In the genomic region with DNA sequence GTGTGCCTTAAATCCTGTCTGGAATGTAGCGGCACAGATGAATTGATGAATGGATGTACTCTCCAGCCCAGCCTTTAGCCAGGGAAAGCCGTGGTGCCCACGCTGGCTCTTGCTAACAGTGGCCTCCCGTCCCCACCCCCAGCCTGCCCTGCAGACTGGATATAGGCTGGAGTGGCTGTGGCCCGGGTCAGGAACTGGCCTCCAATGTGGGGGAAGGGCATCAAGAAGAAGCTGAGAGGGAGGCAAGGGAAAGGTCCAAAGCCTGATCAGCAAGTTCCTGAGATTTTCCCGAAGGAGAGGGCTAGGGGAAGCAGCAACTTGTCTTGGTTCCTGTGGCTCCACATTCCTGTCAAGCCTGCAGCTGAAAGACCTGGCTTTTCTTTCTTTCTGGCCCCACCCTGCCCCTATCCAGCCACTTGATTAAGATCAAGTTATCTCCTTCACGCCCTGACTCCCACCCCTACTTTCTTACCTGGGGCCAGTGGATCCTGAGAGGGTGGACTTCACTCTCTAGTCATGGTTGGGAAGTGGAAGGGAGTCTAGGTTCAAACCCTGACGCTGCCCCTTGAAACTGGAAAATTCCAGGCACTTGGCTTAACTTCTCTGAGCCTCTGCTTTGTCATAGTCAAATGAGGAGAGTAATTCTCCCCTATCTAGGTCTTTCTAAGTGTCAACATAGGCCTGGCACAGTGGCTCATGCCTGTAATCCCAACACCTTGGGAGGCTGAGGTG, we compare ENCODE assay signal across 7 cellular contexts. TPM values are rescaled to one million over a fixed set of nuclear protein-coding genes. Genes with fewer than 3 reads are reported as not detected.
A peak's percentile ranks its signal among the peaks of the same experiment; 100 is the strongest.
DNase-seq lines count a peak whose midpoint lies in the region; TF ChIP-seq lines count a peak whose summit lies in the region.
"Had no signal": no experiment of that assay in that cellular context is flagged by ENCODE, and none has a peak within 500 bp of the region (broad histone marks: within the 10 kb centered on the region; RNA-seq: fewer than 3 reads in every experiment).

No MANE protein-coding gene starts in this region.

- H3K4me3 Mint-ChIP-seq in Caco-2 (ENCODE audit: unreplicated experiment): peak overlapping the region; percentile 54
- H3K4me3 Mint-ChIP-seq in activated naive CD8-positive, alpha-beta T cell: no peak overlapping the region
- no peak overlapping the region for H3K4me3 Mint-ChIP-seq in mesothelial cell of epicardium

- H3K36me3 ChIP-seq in Caco-2 (ENCODE audit: control insufficient read depth, insufficient read depth, low read length): no peaks in the 10 kb centered on the region

- H3K27me3 ChIP-seq in Caco-2 (replicated peaks; ENCODE audit: control insufficient read depth, insufficient read depth, low read length): no peaks in the 10 kb centered on the region

- H3K36me3 Mint-ChIP-seq in Caco-2 (ENCODE audit: insufficient read depth, unreplicated experiment) (peaks cover 42% of the 10 kb centered on the region), mesothelial cell of epicardium (peaks cover 7% of the 10 kb centered on the region)
- H3K36me3 Mint-ChIP-seq in activated naive CD8-positive, alpha-beta T cell: no peaks in the 10 kb centered on the region

- intact Hi-C loops in Caco-2 (cut with micrococcal nuclease; ENCODE audit: unreplicated experiment): loop anchor here (1.0 kb wide), 1 partner anchor 8 kb away; no protein-coding TSS in a partner anchor

- CTCF ChIA-PET in Caco-2 (lab: Charles Lee): interaction anchor here (0.7 to 0.9 kb wide), 2 partner anchors 32 to 39 kb away, joined by 3 to 4 read pairs; no protein-coding TSS in a partner anchor

- POLR2A ChIA-PET in Caco-2 (lab: Charles Lee): interaction anchor here (3.2 kb wide), 1 partner anchor 10 kb away, joined by 17 read pairs; a partner anchor contains a TSS

- H3K9me3 Mint-ChIP-seq in Caco-2 (ENCODE audit: unreplicated experiment) (no peaks in the 10 kb centered on the region), mesothelial cell of epicardium (no peaks in the 10 kb centered on the region)
- H3K9me3 Mint-ChIP-seq in activated naive CD8-positive, alpha-beta T cell (ENCODE audit: low read depth): no peaks in the 10 kb centered on the region

- no peaks in the 10 kb centered on the region for H3K9me3 ChIP-seq in Caco-2

- H3K4me1 Mint-ChIP-seq in Caco-2 (ENCODE audit: low read depth, unreplicated experiment): peaks cover 48% of the 10 kb centered on the region
- H3K4me1 Mint-ChIP-seq in activated naive CD8-positive, alpha-beta T cell (ENCODE audit: low read depth): peaks cover 22% of the 10 kb centered on the region
- H3K4me1 Mint-ChIP-seq in mesothelial cell of epicardium: peaks cover 41% of the 10 kb centered on the region

- H3K4me3 ChIP-seq in Caco-2 (ENCODE audit: low read depth, low read length): no peak overlapping the region

- BruUV-seq in Caco-2 (replicated peaks; lab: Mats Ljungman, UMichigan): TSS peak; percentile 23

- peaks cover 75% of the 10 kb centered on the region for H3K4me1 ChIP-seq in Caco-2

- H3K27ac Mint-ChIP-seq in Caco-2 (ENCODE audit: unreplicated experiment) (peak overlapping the region; percentile 99), mesothelial cell of epicardium (peak overlapping the region; percentile 97)
- peak overlapping the region; percentile 28 for H3K27ac Mint-ChIP-seq in activated naive CD8-positive, alpha-beta T cell

- TF ChIP-seq CTCF in Caco-2 (IDR thresholded peaks at IDR 0.05; ENCODE audit: insufficient read depth in 1 of 2, low read depth in 1 of 2, low read length in 1 of 2, severe bottlenecking in 1 of 2, unreplicated experiment in 1 of 2) (no peak), mesothelial cell of epicardium (IDR thresholded peaks at IDR 0.05; ENCODE audit: unreplicated experiment) (no peak)

- H3K27me3 Mint-ChIP-seq in Caco-2 (ENCODE audit: insufficient read depth, unreplicated experiment) (no peaks in the 10 kb centered on the region), mesothelial cell of epicardium (ENCODE audit: low read depth) (no peaks in the 10 kb centered on the region)
- H3K27me3 Mint-ChIP-seq in activated naive CD8-positive, alpha-beta T cell: no peaks in the 10 kb centered on the region

- DNase-seq in Caco-2 (peak; percentile 84 to 92), mesothelial cell of epicardium (ENCODE audit: low spot score in 2 of 2, unreplicated experiment in 2 of 2) (no peak), cerebellar nuclear complex (lab: John Stamatoyannopoulos, UW) (no peak)
- no peak for DNase-seq in effector CD8-positive, alpha-beta T cell (lab: John Stamatoyannopoulos, UW)
- DNase-seq in activated CD8-positive, alpha-beta memory T cell treated with anti-CD3 and anti-CD28 coated beads for 24 hours: no peak
- DNase-seq: activated CD4-positive, alpha-beta T cell treated with anti-CD3 and anti-CD28 coated beads, Interleukin-2, amount 50 U/mL, for 4 hours had no signal

RNA-seq across cellular contexts. Expression of a gene that starts 11.0 kb away (rescaled TPM):
- total RNA-seq in Caco-2 (2022): 43.5 and 46.7 TPM in 2 replicates
- 47.2 to 51.7 TPM (median 48.2 TPM) in 3 replicates for total RNA-seq in mesothelial cell of epicardium

RNA-seq across cellular contexts. Expression of a gene that starts 45.9 kb away (rescaled TPM):
- total RNA-seq in Caco-2 (2022) (524 and 554 TPM in 2 replicates), mesothelial cell of epicardium (633 to 642 TPM (median 639 TPM) in 3 replicates)

RNA-seq across cellular contexts. Expression of a gene that starts 51.0 kb away (rescaled TPM):
- total RNA-seq in Caco-2 (2022) (19.3 and 19.4 TPM in 2 replicates), mesothelial cell of epicardium (16.1 to 18.4 TPM (median 17.1 TPM) in 3 replicates)

RNA-seq across cellular contexts. Expression of a gene that starts 58.3 kb away (rescaled TPM):
- total RNA-seq in Caco-2 (2022): not detected in 2 replicates
- 0.31 to 0.40 TPM in 2 of 3 replicates, not detected in the other for total RNA-seq in mesothelial cell of epicardium

RNA-seq across cellular contexts. Expression of a gene that starts 58.4 kb away (rescaled TPM):
- total RNA-seq in Caco-2 (2022) (116 and 122 TPM in 2 replicates), mesothelial cell of epicardium (63.8 to 70.0 TPM (median 66.3 TPM) in 3 replicates)

Comparison
In these comparisons a context has a peak if more than half of its experiments do, and no peak if none do; other contexts are left out.
1. DNase-seq: peak in Caco-2 (2 of 2); none in mesothelial cell of epicardium (0 of 2), cerebellar nuclear complex (0 of 2), effector CD8-positive, alpha-beta T cell (single experiment) and activated CD8-positive, alpha-beta memory T cell treated with anti-CD3 and anti-CD28 coated beads for 24 hours (single experiment).
2. H3K27ac Mint-ChIP-seq: peak in every context shown above with its lines; median percentile 99 in Caco-2; 97 in mesothelial cell of epicardium; 28 in activated naive CD8-positive, alpha-beta T cell.